Comparison of ENCODE assay signal across 26 cellular contexts in genomic region chr13:46526763-46527162, GRCh38. TPM values are rescaled to one million over a fixed set of nuclear protein-coding genes. Genes with fewer than 3 reads are reported as not detected.
DNase-seq lines count a peak whose midpoint lies in the region; ATAC-seq and TF ChIP-seq lines count a peak whose summit lies in the region.
"Had no signal": no experiment of that assay in that cellular context is flagged by ENCODE, and none has a peak within 500 bp of the region (broad histone marks: within the 10 kb centered on the region; RNA-seq: fewer than 3 reads in every experiment).

No MANE protein-coding gene starts in this region.

- peak overlapping the region; percentile 48 for H3K27ac Mint-ChIP-seq in mesothelial cell of epicardium
- H3K27ac Mint-ChIP-seq: activated B cell treated with CpG ODN at 0.5 μM for 24 hours; activated naive CD4-positive, alpha-beta T cell treated with anti-CD3 and anti-CD28 coated beads, Interleukin-2, amount 50 U/mL, for 72 hours; activated T-helper 2 cell treated with anti-CD3 and anti-CD28 coated beads, Interferon-gamma antibody, Interleukin-2, Interleukin-4, amounts not matched to agents 10 μg/mL and 5 μg/mL and 100 μg/mL, durations not matched to agents 14 hours and 24 hours and 36 hours; CD4-positive, alpha-beta T cell; dendritic cell treated with granulocyte-macrophage colony-stimulating factor and Interleukin-4, amounts not matched to agents 40 ng/mL and 50 ng/mL, for 4 days had no signal

- peaks cover 43% of the 10 kb centered on the region for H3K4me1 Mint-ChIP-seq in mesothelial cell of epicardium
- H3K4me1 Mint-ChIP-seq: activated B cell treated with CpG ODN at 0.5 μM for 24 hours had no signal

- ATAC-seq in GM18520 (IDR thresholded peaks at IDR 0.05; ENCODE audit: unreplicated experiment) (peak; percentile 39), GM19324 (IDR thresholded peaks at IDR 0.05; ENCODE audit: low FRiP score, unreplicated experiment) (no peak), GM21529 (IDR thresholded peaks at IDR 0.05; ENCODE audit: unreplicated experiment) (no peak)
- ATAC-seq: activated naive CD4-positive, alpha-beta T cell treated with anti-CD3 and anti-CD28 coated beads, Interleukin-2, amount 50 U/mL, for 72 hours; upper lobe of right lung had no signal

- no peaks in the 10 kb centered on the region for H3K36me3 Mint-ChIP-seq in mesothelial cell of epicardium
- H3K36me3 Mint-ChIP-seq: activated naive CD4-positive, alpha-beta T cell treated with anti-CD3 and anti-CD28 coated beads, Interleukin-2, amount 50 U/mL, for 72 hours had no signal

- no peak for TF ChIP-seq CTCF in GM06990 (IDR thresholded peaks at IDR 0.05; ENCODE audit: insufficient read depth, low read length, poor library complexity, severe bottlenecking)
- no peak for TF ChIP-seq CTCF in mesothelial cell of epicardium (IDR thresholded peaks at IDR 0.05; ENCODE audit: unreplicated experiment)
- TF ChIP-seq CTCF in GM10266 (IDR thresholded peaks at IDR 0.05; ENCODE audit: control insufficient read depth, insufficient read depth, low read depth, missing control alignments), result no peak

- no peaks in the 10 kb centered on the region for H3K9me3 Mint-ChIP-seq in mesothelial cell of epicardium
- H3K9me3 Mint-ChIP-seq: activated B cell treated with CpG ODN at 0.5 μM for 24 hours; activated naive CD4-positive, alpha-beta T cell treated with anti-CD3 and anti-CD28 coated beads, Interleukin-2, amount 50 U/mL, for 72 hours; activated T-helper 2 cell treated with anti-CD3 and anti-CD28 coated beads, Interferon-gamma antibody, Interleukin-2, Interleukin-4, amounts not matched to agents 10 μg/mL and 5 μg/mL and 100 μg/mL, durations not matched to agents 14 hours and 24 hours and 36 hours; CD4-positive, alpha-beta T cell; dendritic cell treated with granulocyte-macrophage colony-stimulating factor and Interleukin-4, amounts not matched to agents 40 ng/mL and 50 ng/mL, for 4 days had no signal

- DNase-seq in GM06990 (ENCODE audit: extremely low read depth, insufficient read length), result peak; percentile 19
- DNase-seq in NCI-H69 (lab: John Stamatoyannopoulos, UW), result peak; percentile 38
- DNase-seq in mesothelial cell of epicardium (ENCODE audit: low spot score in 2 of 2, unreplicated experiment in 2 of 2), result no peak
- no peak for DNase-seq in GM10266 (ENCODE audit: extremely low spot score)
- no peak for DNase-seq in HCEC 1CT
- DNase-seq: activated B cell treated with CpG ODN at 0.5 μM for 24 hours; activated CD8-positive, alpha-beta memory T cell treated with anti-CD3 and anti-CD28 coated beads, Interleukin-2, amount 50 U/mL, for 48 hours; caudate nucleus; CD4-positive, alpha-beta T cell; GM23248; Kasumi-1; kidney glomerular epithelial cell; NCI-H2227 treated with DMSO at 0.1 percent for 48 hours; NCI-H774; SHP77 treated with DMSO at 0.1 percent for 48 hours; stimulated activated CD8-positive, alpha-beta memory T cell treated with anti-CD3 and anti-CD28 coated beads, Interleukin-4, amount 100 ng/mL, for 48 hours; SW 1271; upper lobe of right lung had no signal

- H3K27me3 ChIP-seq in GM06990 (replicated peaks; ENCODE audit: control insufficient read depth, insufficient read depth, low read length), result no peaks in the 10 kb centered on the region
- H3K27me3 ChIP-seq: ascending aorta, upper lobe of right lung had no signal

- no peaks in the 10 kb centered on the region for H3K27me3 Mint-ChIP-seq in mesothelial cell of epicardium (ENCODE audit: low read depth)
- H3K27me3 Mint-ChIP-seq: CD4-positive, alpha-beta T cell had no signal

- no peak overlapping the region for H3K4me3 Mint-ChIP-seq in mesothelial cell of epicardium
- H3K4me3 Mint-ChIP-seq: activated B cell treated with CpG ODN at 0.5 μM for 24 hours; CD4-positive, alpha-beta T cell; dendritic cell treated with granulocyte-macrophage colony-stimulating factor and Interleukin-4, amounts not matched to agents 40 ng/mL and 50 ng/mL, for 4 days had no signal

- no peak overlapping the region for H3K4me3 ChIP-seq in GM06990 (replicated peaks; ENCODE audit: low read depth, low read length)
- H3K4me3 ChIP-seq: ascending aorta, GM23248, lung, upper lobe of right lung had no signal

- H3K36me3 ChIP-seq in GM06990 (ENCODE audit: control insufficient read depth, insufficient read depth, low read length), result no peaks in the 10 kb centered on the region
- H3K36me3 ChIP-seq: ascending aorta, upper lobe of right lung had no signal

RNA-seq across cellular contexts. Expression of gene LRCH1, which starts 26.2 kb away (rescaled TPM):
- 29.4 to 29.6 TPM (median 29.6 TPM) in 3 replicates for total RNA-seq in mesothelial cell of epicardium

Comparison
In these comparisons a context has a peak if more than half of its experiments do, and no peak if none do; other contexts are left out.
1. DNase-seq: peak in GM06990 (single experiment) and NCI-H69 (single experiment); none in mesothelial cell of epicardium (0 of 2), GM10266 (single experiment) and HCEC 1CT (single experiment).